In the genomic region with DNA sequence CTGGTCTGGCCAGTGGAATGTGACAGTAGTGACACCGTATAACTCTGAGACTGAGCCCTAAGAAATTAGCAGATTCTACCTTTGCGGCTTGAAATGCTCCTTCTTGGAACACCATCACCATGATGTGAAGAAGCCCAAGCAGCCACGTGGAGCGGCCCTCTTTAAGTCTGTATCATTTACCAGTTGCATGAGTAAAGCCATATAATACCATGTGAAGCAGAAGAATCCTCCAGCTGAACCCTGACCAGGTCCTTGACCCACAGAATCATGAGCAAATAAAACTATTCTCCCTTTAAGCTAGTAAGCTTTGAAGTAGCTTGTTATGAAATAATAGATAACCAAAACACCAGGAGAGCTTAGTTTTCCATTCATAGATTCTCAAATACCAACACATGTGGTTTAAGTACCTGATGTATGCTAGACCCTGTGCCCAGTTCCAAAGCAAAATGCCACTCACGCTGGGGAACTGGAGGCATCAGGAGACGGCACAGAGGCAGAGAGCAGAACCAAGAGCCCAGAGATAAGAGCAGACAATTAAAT, we compare ENCODE assay signal across 1 cellular context.
A peak's percentile ranks its signal among the peaks of the same experiment; 100 is the strongest.
TF ChIP-seq lines count a peak whose summit lies in the region.

No MANE protein-coding gene starts in this region.

TF ChIP-seq in HepG2, 621 proteins besides CTCF, POLR2A, EP300 and RAD21 (continued from another document and continues in another):
- TF ChIP-seq RFXAP (CRISPR knock-in tag; IDR thresholded peaks at IDR 0.05; ENCODE audit: borderline replicate concordance) = peak; percentile 55; the same call in 1 of the 2 replicates
- TF ChIP-seq SIX1 (CRISPR knock-in tag; IDR thresholded peaks at IDR 0.05; ENCODE audit: borderline replicate concordance) = peak; percentile 91
- peak; percentile 96 for TF ChIP-seq FOXJ3 (CRISPR knock-in tag; IDR thresholded peaks at IDR 0.05; ENCODE audit: borderline replicate concordance)
- TF ChIP-seq RARA (CRISPR knock-in tag; IDR thresholded peaks at IDR 0.05) = peak; percentile 99
- TF ChIP-seq ZNF557 (CRISPR knock-in tag; IDR thresholded peaks at IDR 0.05) = no peak
- TF ChIP-seq ZNF292 (CRISPR knock-in tag; IDR thresholded peaks at IDR 0.05; ENCODE audit: borderline replicate concordance, low read depth) = 0 out of 2 replicates have a peak, but pooled peaks have one; percentile 48
- TF ChIP-seq, protein P1, sequence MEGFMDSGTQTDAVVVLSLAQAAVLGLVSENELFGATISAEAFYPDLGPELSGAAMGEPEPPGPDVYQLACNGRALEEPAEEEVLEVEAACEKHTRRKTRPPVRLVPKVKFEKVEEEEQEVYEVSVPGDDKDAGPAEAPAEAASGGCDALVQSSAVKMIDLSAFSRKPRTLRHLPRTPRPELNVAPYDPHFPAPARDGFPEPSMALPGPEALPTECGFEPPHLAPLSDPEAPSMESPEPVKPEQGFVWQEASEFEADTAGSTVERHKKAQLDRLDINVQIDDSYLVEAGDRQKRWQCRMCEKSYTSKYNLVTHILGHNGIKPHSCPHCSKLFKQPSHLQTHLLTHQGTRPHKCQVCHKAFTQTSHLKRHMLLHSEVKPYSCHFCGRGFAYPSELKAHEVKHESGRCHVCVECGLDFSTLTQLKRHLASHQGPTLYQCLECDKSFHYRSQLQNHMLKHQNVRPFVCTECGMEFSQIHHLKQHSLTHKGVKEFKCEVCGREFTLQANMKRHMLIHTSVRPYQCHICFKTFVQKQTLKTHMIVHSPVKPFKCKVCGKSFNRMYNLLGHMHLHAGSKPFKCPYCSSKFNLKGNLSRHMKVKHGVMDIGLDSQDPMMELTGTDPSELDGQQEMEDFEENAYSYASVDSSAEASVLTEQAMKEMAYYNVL (CRISPR knock-in tag; IDR thresholded peaks at IDR 0.05; ENCODE audit: borderline replicate concordance) = 0 out of 2 replicates have a peak, but pooled peaks have one; percentile 48
- TF ChIP-seq, protein P2, sequence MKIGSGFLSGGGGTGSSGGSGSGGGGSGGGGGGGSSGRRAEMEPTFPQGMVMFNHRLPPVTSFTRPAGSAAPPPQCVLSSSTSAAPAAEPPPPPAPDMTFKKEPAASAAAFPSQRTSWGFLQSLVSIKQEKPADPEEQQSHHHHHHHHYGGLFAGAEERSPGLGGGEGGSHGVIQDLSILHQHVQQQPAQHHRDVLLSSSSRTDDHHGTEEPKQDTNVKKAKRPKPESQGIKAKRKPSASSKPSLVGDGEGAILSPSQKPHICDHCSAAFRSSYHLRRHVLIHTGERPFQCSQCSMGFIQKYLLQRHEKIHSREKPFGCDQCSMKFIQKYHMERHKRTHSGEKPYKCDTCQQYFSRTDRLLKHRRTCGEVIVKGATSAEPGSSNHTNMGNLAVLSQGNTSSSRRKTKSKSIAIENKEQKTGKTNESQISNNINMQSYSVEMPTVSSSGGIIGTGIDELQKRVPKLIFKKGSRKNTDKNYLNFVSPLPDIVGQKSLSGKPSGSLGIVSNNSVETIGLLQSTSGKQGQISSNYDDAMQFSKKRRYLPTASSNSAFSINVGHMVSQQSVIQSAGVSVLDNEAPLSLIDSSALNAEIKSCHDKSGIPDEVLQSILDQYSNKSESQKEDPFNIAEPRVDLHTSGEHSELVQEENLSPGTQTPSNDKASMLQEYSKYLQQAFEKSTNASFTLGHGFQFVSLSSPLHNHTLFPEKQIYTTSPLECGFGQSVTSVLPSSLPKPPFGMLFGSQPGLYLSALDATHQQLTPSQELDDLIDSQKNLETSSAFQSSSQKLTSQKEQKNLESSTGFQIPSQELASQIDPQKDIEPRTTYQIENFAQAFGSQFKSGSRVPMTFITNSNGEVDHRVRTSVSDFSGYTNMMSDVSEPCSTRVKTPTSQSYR (CRISPR knock-in tag; IDR thresholded peaks at IDR 0.05; ENCODE audit: borderline replicate concordance) = peak; percentile 56; the same call in 1 of the 2 replicates
- TF ChIP-seq, protein P3, sequence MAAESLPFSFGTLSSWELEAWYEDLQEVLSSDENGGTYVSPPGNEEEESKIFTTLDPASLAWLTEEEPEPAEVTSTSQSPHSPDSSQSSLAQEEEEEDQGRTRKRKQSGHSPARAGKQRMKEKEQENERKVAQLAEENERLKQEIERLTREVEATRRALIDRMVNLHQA (CRISPR knock-in tag; IDR thresholded peaks at IDR 0.05) = no peak
- TF ChIP-seq WIZ (CRISPR knock-in tag; IDR thresholded peaks at IDR 0.05) = 0 out of 2 replicates have a peak, but pooled peaks have one; percentile 11
- TF ChIP-seq ZFX (CRISPR knock-in tag; IDR thresholded peaks at IDR 0.05; ENCODE audit: low read depth) = peak; percentile 33; the same call in 1 of the 2 replicates
- peak; percentile 89 for TF ChIP-seq NKX3-1 (CRISPR knock-in tag; IDR thresholded peaks at IDR 0.05)
- TF ChIP-seq FOXP1 (IDR thresholded peaks at IDR 0.05) = no peak
- peak; percentile 80 for TF ChIP-seq FOXP1 (CRISPR knock-in tag; IDR thresholded peaks at IDR 0.05)
- no peak for TF ChIP-seq GTF2F1 (IDR thresholded peaks at IDR 0.05; ENCODE audit: low read length)
- peak; percentile 25; the same call in 1 of the 2 replicates for TF ChIP-seq MXD4 (CRISPR knock-in tag; IDR thresholded peaks at IDR 0.05)
- no peak for TF ChIP-seq IKZF4 (CRISPR knock-in tag; IDR thresholded peaks at IDR 0.05; ENCODE audit: borderline replicate concordance, low read depth, not compliant biosample characterization)
- TF ChIP-seq, protein P4, sequence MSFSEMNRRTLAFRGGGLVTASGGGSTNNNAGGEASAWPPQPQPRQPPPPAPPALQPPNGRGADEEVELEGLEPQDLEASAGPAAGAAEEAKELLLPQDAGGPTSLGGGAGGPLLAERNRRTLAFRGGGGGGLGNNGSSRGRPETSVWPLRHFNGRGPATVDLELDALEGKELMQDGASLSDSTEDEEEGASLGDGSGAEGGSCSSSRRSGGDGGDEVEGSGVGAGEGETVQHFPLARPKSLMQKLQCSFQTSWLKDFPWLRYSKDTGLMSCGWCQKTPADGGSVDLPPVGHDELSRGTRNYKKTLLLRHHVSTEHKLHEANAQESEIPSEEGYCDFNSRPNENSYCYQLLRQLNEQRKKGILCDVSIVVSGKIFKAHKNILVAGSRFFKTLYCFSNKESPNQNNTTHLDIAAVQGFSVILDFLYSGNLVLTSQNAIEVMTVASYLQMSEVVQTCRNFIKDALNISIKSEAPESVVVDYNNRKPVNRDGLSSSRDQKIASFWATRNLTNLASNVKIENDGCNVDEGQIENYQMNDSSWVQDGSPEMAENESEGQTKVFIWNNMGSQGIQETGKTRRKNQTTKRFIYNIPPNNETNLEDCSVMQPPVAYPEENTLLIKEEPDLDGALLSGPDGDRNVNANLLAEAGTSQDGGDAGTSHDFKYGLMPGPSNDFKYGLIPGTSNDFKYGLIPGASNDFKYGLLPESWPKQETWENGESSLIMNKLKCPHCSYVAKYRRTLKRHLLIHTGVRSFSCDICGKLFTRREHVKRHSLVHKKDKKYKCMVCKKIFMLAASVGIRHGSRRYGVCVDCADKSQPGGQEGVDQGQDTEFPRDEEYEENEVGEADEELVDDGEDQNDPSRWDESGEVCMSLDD (CRISPR knock-in tag; IDR thresholded peaks at IDR 0.05; ENCODE audit: borderline replicate concordance) = 0 out of 2 replicates have a peak, but pooled peaks have one; percentile 53
- TF ChIP-seq SP5 (CRISPR knock-in tag; IDR thresholded peaks at IDR 0.05; ENCODE audit: borderline replicate concordance, low read depth) = peak; percentile 49; the same call in 1 of the 2 replicates
- peak; percentile 84 for TF ChIP-seq HDAC1 (CRISPR knock-in tag; IDR thresholded peaks at IDR 0.05)
- peak; percentile 98 for TF ChIP-seq HMG20A (CRISPR knock-in tag; IDR thresholded peaks at IDR 0.05; ENCODE audit: borderline replicate concordance)
- TF ChIP-seq, protein P5, sequence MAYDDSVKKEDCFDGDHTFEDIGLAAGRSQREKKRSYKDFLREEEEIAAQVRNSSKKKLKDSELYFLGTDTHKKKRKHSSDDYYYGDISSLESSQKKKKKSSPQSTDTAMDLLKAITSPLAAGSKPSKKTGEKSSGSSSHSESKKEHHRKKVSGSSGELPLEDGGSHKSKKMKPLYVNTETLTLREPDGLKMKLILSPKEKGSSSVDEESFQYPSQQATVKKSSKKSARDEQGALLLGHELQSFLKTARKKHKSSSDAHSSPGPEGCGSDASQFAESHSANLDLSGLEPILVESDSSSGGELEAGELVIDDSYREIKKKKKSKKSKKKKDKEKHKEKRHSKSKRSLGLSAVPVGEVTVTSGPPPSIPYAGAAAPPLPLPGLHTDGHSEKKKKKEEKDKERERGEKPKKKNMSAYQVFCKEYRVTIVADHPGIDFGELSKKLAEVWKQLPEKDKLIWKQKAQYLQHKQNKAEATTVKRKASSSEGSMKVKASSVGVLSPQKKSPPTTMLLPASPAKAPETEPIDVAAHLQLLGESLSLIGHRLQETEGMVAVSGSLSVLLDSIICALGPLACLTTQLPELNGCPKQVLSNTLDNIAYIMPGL (CRISPR knock-in tag; IDR thresholded peaks at IDR 0.05; ENCODE audit: borderline replicate concordance in 1 of 2, low read depth in 1 of 2) = peak; percentile 32 to 70; a peak in 1 of 4 replicates
- peak; percentile 75; the same call in 1 of the 2 replicates for TF ChIP-seq ZNF644 (CRISPR knock-in tag; IDR thresholded peaks at IDR 0.05; ENCODE audit: low read depth)
- TF ChIP-seq ZSCAN21 (CRISPR knock-in tag; IDR thresholded peaks at IDR 0.05; ENCODE audit: borderline replicate concordance) = peak; percentile 77
- TF ChIP-seq STAG1 (CRISPR knock-in tag; IDR thresholded peaks at IDR 0.05) = no peak
- no peak for TF ChIP-seq MATR3 (CRISPR knock-in tag; IDR thresholded peaks at IDR 0.05)
- TF ChIP-seq, protein P6, sequence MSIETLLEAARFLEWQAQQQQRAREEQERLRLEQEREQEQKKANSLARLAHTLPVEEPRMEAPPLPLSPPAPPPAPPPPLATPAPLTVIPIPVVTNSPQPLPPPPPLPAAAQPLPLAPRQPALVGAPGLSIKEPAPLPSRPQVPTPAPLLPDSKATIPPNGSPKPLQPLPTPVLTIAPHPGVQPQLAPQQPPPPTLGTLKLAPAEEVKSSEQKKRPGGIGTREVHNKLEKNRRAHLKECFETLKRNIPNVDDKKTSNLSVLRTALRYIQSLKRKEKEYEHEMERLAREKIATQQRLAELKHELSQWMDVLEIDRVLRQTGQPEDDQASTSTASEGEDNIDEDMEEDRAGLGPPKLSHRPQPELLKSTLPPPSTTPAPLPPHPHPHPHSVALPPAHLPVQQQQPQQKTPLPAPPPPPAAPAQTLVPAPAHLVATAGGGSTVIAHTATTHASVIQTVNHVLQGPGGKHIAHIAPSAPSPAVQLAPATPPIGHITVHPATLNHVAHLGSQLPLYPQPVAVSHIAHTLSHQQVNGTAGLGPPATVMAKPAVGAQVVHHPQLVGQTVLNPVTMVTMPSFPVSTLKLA (IDR thresholded peaks at IDR 0.05) = peak; percentile 67; the same call in 1 of the 2 replicates
- no peak for TF ChIP-seq KDM4B (CRISPR knock-in tag; IDR thresholded peaks at IDR 0.05)
- TF ChIP-seq TCF7L2 (IDR thresholded peaks at IDR 0.05; ENCODE audit: low read depth, low read length) = peak; percentile 65
- TF ChIP-seq SOX13 (IDR thresholded peaks at IDR 0.05) = peak; percentile 57
- TF ChIP-seq SOX13 (CRISPR knock-in tag; conservative IDR thresholded peaks at IDR 0.05 in 1 of 2, IDR thresholded peaks at IDR 0.05 in 1 of 2) = peak in 1 of 2 experiments; percentile 97; a peak in 2 of 4 replicates
- TF ChIP-seq ISL2 (CRISPR knock-in tag; IDR thresholded peaks at IDR 0.05) = peak; percentile 95
- no peak for TF ChIP-seq KMT2B (CRISPR knock-in tag; IDR thresholded peaks at IDR 0.05)
- peak; percentile 60; the same call in 1 of the 2 replicates for TF ChIP-seq DMAP1 (CRISPR knock-in tag; IDR thresholded peaks at IDR 0.05)
- TF ChIP-seq CBFB (CRISPR knock-in tag; IDR thresholded peaks at IDR 0.05) = 0 out of 2 replicates have a peak, but pooled peaks have one; percentile 26
- TF ChIP-seq ZFP82 (CRISPR knock-in tag; IDR thresholded peaks at IDR 0.05; ENCODE audit: borderline replicate concordance) = no peak
- TF ChIP-seq PHF8 (CRISPR knock-in tag; IDR thresholded peaks at IDR 0.05) = 0 out of 2 replicates have a peak, but pooled peaks have one; percentile 34
- TF ChIP-seq MED13 (CRISPR knock-in tag; IDR thresholded peaks at IDR 0.05) = 0 out of 2 replicates have a peak, but pooled peaks have one; percentile 41
- TF ChIP-seq ZNF224 (CRISPR knock-in tag; IDR thresholded peaks at IDR 0.05) = 0 out of 2 replicates have a peak, but pooled peaks have one; percentile 12
- no peak for TF ChIP-seq ZNF713 (CRISPR knock-in tag; IDR thresholded peaks at IDR 0.05)
- peak; percentile 91 for TF ChIP-seq HMG20B (CRISPR knock-in tag; conservative IDR thresholded peaks at IDR 0.05)
- 0 out of 2 replicates have a peak, but pooled peaks have one; percentile 42 for TF ChIP-seq ZNF350 (CRISPR knock-in tag; IDR thresholded peaks at IDR 0.05; ENCODE audit: borderline replicate concordance, low read depth)
- TF ChIP-seq, protein P7, sequence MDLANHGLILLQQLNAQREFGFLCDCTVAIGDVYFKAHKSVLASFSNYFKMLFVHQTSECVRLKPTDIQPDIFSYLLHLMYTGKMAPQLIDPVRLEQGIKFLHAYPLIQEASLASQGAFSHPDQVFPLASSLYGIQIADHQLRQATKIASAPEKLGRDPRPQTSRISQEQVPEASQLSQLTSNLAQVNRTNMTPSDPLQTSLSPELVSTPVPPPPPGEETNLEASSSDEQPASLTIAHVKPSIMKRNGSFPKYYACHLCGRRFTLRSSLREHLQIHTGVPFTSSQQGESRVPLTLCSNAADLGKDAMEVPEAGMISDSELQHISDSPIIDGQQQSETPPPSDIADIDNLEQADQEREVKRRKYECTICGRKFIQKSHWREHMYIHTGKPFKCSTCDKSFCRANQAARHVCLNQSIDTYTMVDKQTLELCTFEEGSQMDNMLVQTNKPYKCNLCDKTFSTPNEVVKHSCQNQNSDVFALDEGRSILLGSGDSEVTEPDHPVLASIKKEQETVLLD (CRISPR knock-in tag; IDR thresholded peaks at IDR 0.05; ENCODE audit: low read depth) = no peak
- TF ChIP-seq ZNF343 (CRISPR knock-in tag; IDR thresholded peaks at IDR 0.05) = peak; percentile 79; the same call in 1 of the 2 replicates
- TF ChIP-seq, protein P8, sequence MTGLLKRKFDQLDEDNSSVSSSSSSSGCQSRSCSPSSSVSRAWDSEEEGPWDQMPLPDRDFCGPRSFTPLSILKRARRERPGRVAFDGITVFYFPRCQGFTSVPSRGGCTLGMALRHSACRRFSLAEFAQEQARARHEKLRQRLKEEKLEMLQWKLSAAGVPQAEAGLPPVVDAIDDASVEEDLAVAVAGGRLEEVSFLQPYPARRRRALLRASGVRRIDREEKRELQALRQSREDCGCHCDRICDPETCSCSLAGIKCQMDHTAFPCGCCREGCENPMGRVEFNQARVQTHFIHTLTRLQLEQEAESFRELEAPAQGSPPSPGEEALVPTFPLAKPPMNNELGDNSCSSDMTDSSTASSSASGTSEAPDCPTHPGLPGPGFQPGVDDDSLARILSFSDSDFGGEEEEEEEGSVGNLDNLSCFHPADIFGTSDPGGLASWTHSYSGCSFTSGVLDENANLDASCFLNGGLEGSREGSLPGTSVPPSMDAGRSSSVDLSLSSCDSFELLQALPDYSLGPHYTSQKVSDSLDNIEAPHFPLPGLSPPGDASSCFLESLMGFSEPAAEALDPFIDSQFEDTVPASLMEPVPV (CRISPR knock-in tag; IDR thresholded peaks at IDR 0.05) = peak; percentile 84
- no peak for TF ChIP-seq ZBTB3 (CRISPR knock-in tag; IDR thresholded peaks at IDR 0.05; ENCODE audit: borderline replicate concordance, low read depth)
- TF ChIP-seq ELF3 (CRISPR knock-in tag; IDR thresholded peaks at IDR 0.05) = peak; percentile 88
- TF ChIP-seq ATF7-NPFF (CRISPR knock-in tag; IDR thresholded peaks at IDR 0.05; ENCODE audit: low read depth) = no peak
